In the genomic region with DNA sequence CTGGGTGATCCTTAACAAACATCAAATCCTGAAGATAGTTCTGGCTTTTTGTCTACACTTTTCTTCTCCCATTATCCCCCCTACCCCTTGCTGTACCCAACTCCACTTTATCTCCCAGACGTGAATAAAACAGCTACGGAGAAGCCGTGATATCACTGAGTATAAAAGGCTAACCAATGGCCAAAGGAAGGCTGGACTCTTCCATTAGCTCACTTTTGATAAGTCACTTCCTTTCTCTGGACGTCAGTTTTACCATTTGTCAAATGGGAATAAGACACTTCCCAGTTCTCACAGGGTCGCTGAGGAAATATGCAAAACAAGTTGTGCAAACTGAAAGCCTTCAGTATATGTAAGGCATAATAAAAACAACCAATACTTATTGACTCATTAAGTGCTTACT, we compare ENCODE assay signal across 21 cellular contexts. TPM values are rescaled to one million over a fixed set of nuclear protein-coding genes. Genes with fewer than 3 reads are reported as not detected.
DNase-seq lines count a peak whose midpoint lies in the region; ATAC-seq and TF ChIP-seq lines count a peak whose summit lies in the region.
"Had no signal": no experiment of that assay in that cellular context is flagged by ENCODE, and none has a peak within 500 bp of the region (broad histone marks: within the 10 kb centered on the region; RNA-seq: fewer than 3 reads in every experiment).

No MANE protein-coding gene starts in this region.

- H3K9me2 ChIP-seq in GM23248 (ENCODE audit: insufficient read depth) = no peaks in the 10 kb centered on the region

- H3K4me1 ChIP-seq in GM23248 (ENCODE audit: insufficient read depth) = peaks cover 37% of the 10 kb centered on the region
- H3K4me1 ChIP-seq in osteoblast (ENCODE audit: insufficient read depth, low read length) = peaks cover 9% of the 10 kb centered on the region
- H3K4me1 ChIP-seq: right atrium auricular region had no signal

- H3K9me3 ChIP-seq in GM23248 (ENCODE audit: low read depth) (no peaks in the 10 kb centered on the region), SK-N-MC (ENCODE audit: low read depth, low read length) (no peaks in the 10 kb centered on the region), osteoblast (ENCODE audit: low read depth, low read length) (no peaks in the 10 kb centered on the region)
- H3K9me3 ChIP-seq: right atrium auricular region had no signal

- no peak overlapping the region for H2AFZ ChIP-seq in GM23248
- H2AFZ ChIP-seq in osteoblast (ENCODE audit: low read length) = no peak overlapping the region
- H2AFZ ChIP-seq: GM23338 had no signal

- 9 to 19% methylated on average over 5 of the region's 5 CpGs for WGBS in GM23248 (ENCODE audit: low coverage in 1 of 2, low lambda C conversion rate in 2 of 2, missing lambda C conversion rate in 2 of 2), 2 experiments

- H3K4me2 ChIP-seq in GM23248 (ENCODE audit: unreplicated experiment) (peak overlapping the region; percentile 78), osteoblast (ENCODE audit: insufficient read depth, low read length) (peak overlapping the region; percentile 60)
- H3K4me2 ChIP-seq: GM23338 had no signal

- H3K36me3 ChIP-seq in GM23248 (ENCODE audit: low read depth) (no peaks in the 10 kb centered on the region), SK-N-MC (ENCODE audit: insufficient read depth, low read length) (no peaks in the 10 kb centered on the region), osteoblast (ENCODE audit: insufficient read depth, low read length) (no peaks in the 10 kb centered on the region)
- H3K36me3 ChIP-seq: right atrium auricular region had no signal

- H3K9ac ChIP-seq in GM23248 = peak overlapping the region; percentile 76
- H3K9ac ChIP-seq in SK-N-MC (ENCODE audit: insufficient read length) = no peak overlapping the region

- DNase-seq in GM23248 (peak; percentile 27), SK-N-MC (ENCODE audit: low read depth, low spot score) (no peak), epithelial cell of prostate (ENCODE audit: low read depth, low spot score) (no peak), osteoblast (ENCODE audit: insufficient read length, low spot score, missing footprints) (no peak), ureter (ENCODE audit: low spot score) (no peak), dedifferentiated amniotic fluid mesenchymal stem cell (ENCODE audit: extremely low spot score) (no peak)
- DNase-seq in activated CD4-positive, CD25-positive, alpha-beta regulatory T cell (lab: John Stamatoyannopoulos, UW) = no peak
- DNase-seq: activated CD4-positive, alpha-beta T cell treated with anti-CD3 and anti-CD28 coated beads, Interleukin-2, amount 10 ng/mL, durations not matched to agents 24 days and 14 days; activated naive CD4-positive, alpha-beta T cell treated with Interleukin-2 at 50 U/mL for 16 hours; activated T-cell treated with anti-CD3 and anti-CD28 coated beads, Interleukin-2, amount 50 U/mL, for 4 hours; caudate nucleus; dorsolateral prefrontal cortex; islet precursor cell; NCI-H1048; NCI-H187; NCI-H69; stimulated activated naive CD8-positive, alpha-beta T cell treated with anti-CD3 and anti-CD28 coated beads, Interleukin-15, Interleukin-2, amounts not matched to agents 100 U/mL and 50 U/mL, for 24 hours had no signal

- TF ChIP-seq CTCF in osteoblast (IDR thresholded peaks at IDR 0.05; ENCODE audit: extremely low read depth, low read depth, low read length) = no peak

- no peaks in the 10 kb centered on the region for H3K79me2 ChIP-seq in GM23248 (ENCODE audit: insufficient read depth)
- no peaks in the 10 kb centered on the region for H3K79me2 ChIP-seq in osteoblast (ENCODE audit: insufficient read depth, low read length)

- no peak for ATAC-seq in HG02763 (IDR thresholded peaks at IDR 0.05; ENCODE audit: unreplicated experiment)
- ATAC-seq: activated T-cell treated with anti-CD3 and anti-CD28 coated beads, Interleukin-2, amount 50 U/mL, for 4 hours; GM23338; natural killer cell treated with Interleukin-12 subunit alpha and Interleukin-12 subunit beta and Interleukin-15 and Interleukin-18, amount 100 ng/mL, for 72 hours; stimulated activated naive CD8-positive, alpha-beta T cell treated with anti-CD3 and anti-CD28 coated beads, Interleukin-15, Interleukin-2, amounts not matched to agents 100 U/mL and 50 U/mL, for 24 hours had no signal

- H3K27ac ChIP-seq in GM23248 (peak overlapping the region; percentile 98), SK-N-MC (no peak overlapping the region), epithelial cell of prostate (peak overlapping the region; percentile 82), osteoblast (ENCODE audit: low read depth, low read length) (peak overlapping the region; percentile 79)
- H3K27ac ChIP-seq: dorsolateral prefrontal cortex, right atrium auricular region had no signal

- no peaks in the 10 kb centered on the region for H4K20me1 ChIP-seq in GM23248 (ENCODE audit: insufficient read depth)
- H4K20me1 ChIP-seq in osteoblast (ENCODE audit: insufficient read depth, low read length) = no peaks in the 10 kb centered on the region

- no peaks in the 10 kb centered on the region for H3K27me3 ChIP-seq in GM23248 (replicated peaks; ENCODE audit: insufficient read depth)
- H3K27me3 ChIP-seq in osteoblast (ENCODE audit: insufficient read depth, low read length) = no peaks in the 10 kb centered on the region
- H3K27me3 ChIP-seq: right atrium auricular region had no signal

- H3K4me3 ChIP-seq in GM23248 (peak overlapping the region; percentile 53), SK-N-MC (peak overlapping the region; percentile 40; the same call in 1 of the 2 replicates), osteoblast (ENCODE audit: insufficient read depth, low read length) (no peak overlapping the region)
- H3K4me3 ChIP-seq: dorsolateral prefrontal cortex, GM23338, right atrium auricular region had no signal

- peaks cover 41% of the 10 kb centered on the region for H3F3A ChIP-seq in GM23248 (ENCODE audit: insufficient read depth)

- in situ Hi-C loops in GM23248 (cut with MboI) = no loop called here

RNA-seq across cellular contexts. Expression of a gene that starts 38.6 kb away (rescaled TPM):
- total RNA-seq in GM23248 (2014; rRNA removed; shearing (Covaris generic)) = 14.3 and 17.6 TPM in 2 replicates
- 13.4 and 14.5 TPM in 2 replicates for polyA plus RNA-seq in GM23248 (2016; fragmentation: Nextera tagmentation; extraction: Ambion mirVana)
- total RNA-seq in osteoblast (13.4 and 17.1 TPM in 2 replicates), ureter (4.4 TPM)
